Comparison of ENCODE assay signal across 16 cellular contexts in the genomic region with DNA sequence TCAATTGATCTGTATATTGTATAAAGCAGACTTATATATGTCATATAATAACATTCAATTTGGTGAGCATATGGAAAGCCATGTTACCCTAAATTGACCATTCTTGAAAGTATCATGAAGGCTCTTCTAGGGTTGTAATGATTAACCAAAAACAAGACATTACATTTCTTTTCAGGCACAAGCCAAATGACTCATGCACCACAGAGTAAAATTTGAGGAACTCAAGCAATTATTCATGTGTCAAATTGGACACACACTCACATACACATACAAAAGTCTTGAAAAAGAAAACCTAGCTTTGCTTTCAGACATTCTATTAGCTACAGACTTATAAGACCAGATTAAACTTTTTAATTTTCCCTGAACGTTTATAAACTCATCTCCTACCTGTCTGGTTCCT.
A peak's percentile ranks its signal among the peaks of the same experiment; 100 is the strongest.
DNase-seq lines count a peak whose midpoint lies in the region; ATAC-seq, FAIRE-seq and TF ChIP-seq lines count a peak whose summit lies in the region.
"Had no signal": no experiment of that assay in that cellular context is flagged by ENCODE, and none has a peak within 500 bp of the region (broad histone marks: within the 10 kb centered on the region; RNA-seq: fewer than 3 reads in every experiment).

No MANE protein-coding gene starts in this region.

- TF ChIP-seq CTCF in RWPE2 (IDR thresholded peaks at IDR 0.05; ENCODE audit: poor library complexity, severe bottlenecking) (no peak), keratinocyte (optimal IDR thresholded peaks at IDR 0.05 in 1 of 3, IDR thresholded peaks at IDR 0.05 in 1 of 3, conservative IDR thresholded peaks at IDR 0.05 in 1 of 3; ENCODE audit: extremely low read depth in 1 of 3, insufficient read depth in 2 of 3, low read length in 3 of 3) (no peak), GM13977 (IDR thresholded peaks at IDR 0.05; ENCODE audit: extremely low read depth, insufficient read depth, missing control alignments) (no peak)

- H3K36me3 ChIP-seq in RWPE2 (ENCODE audit: low read depth): no peaks in the 10 kb centered on the region
- H3K36me3 ChIP-seq in keratinocyte (ENCODE audit: control insufficient read depth in 2 of 2, extremely low read depth in 1 of 2, insufficient read depth in 2 of 2, low read length in 2 of 2): no peaks in the 10 kb centered on the region

- CTCF ChIA-PET in activated CD4-positive, alpha-beta T cell treated with anti-CD3 and anti-CD28 coated beads, Interleukin-2, amount 10 ng/mL, durations not matched to agents 7 days and 5 days (lab: Charles Lee): no interaction called here

- H3K27ac Mint-ChIP-seq in activated CD4-positive, alpha-beta T cell treated with anti-CD3 and anti-CD28 coated beads, Interleukin-2, amount 10 ng/mL, durations not matched to agents 7 days and 5 days: no peak overlapping the region
- H3K27ac Mint-ChIP-seq: activated CD4-positive, alpha-beta T cell treated with anti-CD3 and anti-CD28 coated beads, Interleukin-2, amount 10 ng/mL, durations not matched to agents 24 days and 14 days had no signal

- POLR2A ChIA-PET in activated CD4-positive, alpha-beta T cell treated with anti-CD3 and anti-CD28 coated beads, Interleukin-2, amount 10 ng/mL, durations not matched to agents 7 days and 5 days (lab: Charles Lee): no interaction called here

- H3K9me3 Mint-ChIP-seq in activated CD4-positive, alpha-beta T cell treated with anti-CD3 and anti-CD28 coated beads, Interleukin-2, amount 10 ng/mL, durations not matched to agents 7 days and 5 days: peaks cover 2% of the 10 kb centered on the region
- H3K9me3 Mint-ChIP-seq: activated CD4-positive, alpha-beta T cell treated with anti-CD3 and anti-CD28 coated beads, Interleukin-2, amount 10 ng/mL, durations not matched to agents 24 days and 14 days had no signal

- no peaks in the 10 kb centered on the region for H3K36me3 Mint-ChIP-seq in activated CD4-positive, alpha-beta T cell treated with anti-CD3 and anti-CD28 coated beads, Interleukin-2, amount 10 ng/mL, durations not matched to agents 7 days and 5 days (ENCODE audit: low read depth)

- no peak overlapping the region for H3K4me3 ChIP-seq in RWPE2 (ENCODE audit: severe bottlenecking)
- no peak overlapping the region for H3K4me3 ChIP-seq in keratinocyte (ENCODE audit: control insufficient read depth in 2 of 3, extremely low read depth in 1 of 3, insufficient read depth in 2 of 3, low read depth in 1 of 3, low read length in 3 of 3)
- H3K4me3 ChIP-seq: BLaER1 treated with 17β-estradiol and CSF1 and Interleukin-3, amounts not matched to agents 10 nM and 100 nM had no signal

- DNase-seq in RWPE2 (ENCODE audit: low spot score) (no peak), keratinocyte (ENCODE audit: low read depth, low spot score) (no peak), medulla oblongata (ENCODE audit: extremely low spot score) (no peak), SIG-M5 treated with dmso at 0.1 percent for 504 hours (lab: John Stamatoyannopoulos, UW; ENCODE audit: unreplicated experiment) (no peak), GM13977 (ENCODE audit: low spot score) (no peak)
- no peak for DNase-seq in activated CD4-positive, alpha-beta T cell treated with anti-CD3 and anti-CD28 coated beads, Interleukin-2, amount 10 ng/mL, durations not matched to agents 7 days and 5 days
- DNase-seq: activated CD4-positive, alpha-beta T cell treated with anti-CD3 and anti-CD28 coated beads, Interleukin-2, amount 10 ng/mL, durations not matched to agents 24 days and 14 days; activated effector memory CD4-positive, alpha-beta T cell treated with Interleukin-2 at 50 U/mL for 16 hours; NCI-H82; stimulated activated CD4-positive, alpha-beta T cell treated with anti-CD3 and anti-CD28 coated beads, Interleukin-12 subunit alpha, Interleukin-12 subunit beta, amount 100 ng/mL, for 4 hours; T-helper 1 cell had no signal

- no peak overlapping the region for H2AFZ ChIP-seq in keratinocyte (ENCODE audit: control insufficient read depth, low read length)

- H3K4me1 ChIP-seq in RWPE2 (ENCODE audit: insufficient read depth, poor library complexity, severe bottlenecking) (peaks cover 16% of the 10 kb centered on the region), keratinocyte (ENCODE audit: control insufficient read depth, extremely low read depth, insufficient read depth, low read length) (no peaks in the 10 kb centered on the region)

- H3K79me2 ChIP-seq in keratinocyte (ENCODE audit: control insufficient read depth, insufficient read depth, low read length): no peaks in the 10 kb centered on the region

- ATAC-seq in GM18867 (IDR thresholded peaks at IDR 0.05; ENCODE audit: unreplicated experiment) (peak; percentile 56), HG03175 (IDR thresholded peaks at IDR 0.05; ENCODE audit: unreplicated experiment) (peak; percentile 65), RWPE2 (ENCODE audit: low read depth) (peak; percentile 61; the same call in 2 of the 3 replicates)
- ATAC-seq: left lobe of liver had no signal

- H4K20me1 ChIP-seq in keratinocyte (ENCODE audit: control insufficient read depth, extremely low read depth, insufficient read depth, low read length): no peaks in the 10 kb centered on the region

- no peaks in the 10 kb centered on the region for H3K9me3 ChIP-seq in RWPE2 (ENCODE audit: severe bottlenecking)
- no peaks in the 10 kb centered on the region for H3K9me3 ChIP-seq in keratinocyte (ENCODE audit: control insufficient read depth, low read depth, low read length)

- no peak overlapping the region for H3K9ac ChIP-seq in keratinocyte (ENCODE audit: control insufficient read depth, extremely low read depth, insufficient read depth, low read length)
- H3K9ac ChIP-seq: BLaER1 treated with 17β-estradiol and CSF1 and Interleukin-3, amounts not matched to agents 10 nM and 100 nM had no signal

- dilution Hi-C loops in keratinocyte (cut with MboI; ENCODE audit: extremely low pct_ligation_motif_present, low sequenced_read_pairs): no loop called here

- H3K9me1 ChIP-seq in keratinocyte (ENCODE audit: control insufficient read depth, extremely low read depth, insufficient read depth, low read length): no peaks in the 10 kb centered on the region

- in situ Hi-C loops in GM13977 (cut with MboI; ENCODE audit: low pct_unique_long_range_greater_than_20kb, low sequenced_read_pairs, unreplicated experiment): no loop called here

- H3K27me3 Mint-ChIP-seq in activated CD4-positive, alpha-beta T cell treated with anti-CD3 and anti-CD28 coated beads, Interleukin-2, amount 10 ng/mL, durations not matched to agents 7 days and 5 days: no peaks in the 10 kb centered on the region
- H3K27me3 Mint-ChIP-seq: activated CD4-positive, alpha-beta T cell treated with anti-CD3 and anti-CD28 coated beads, Interleukin-2, amount 10 ng/mL, durations not matched to agents 24 days and 14 days had no signal

- no peak overlapping the region for H3K4me2 ChIP-seq in keratinocyte (ENCODE audit: control insufficient read depth, extremely low read depth, insufficient read depth, low read depth, low read length)

- FAIRE-seq in keratinocyte (lab: Jason Lieb, UNC): peak; percentile 44

- no peak overlapping the region for H3K27ac ChIP-seq in RWPE2 (ENCODE audit: poor library complexity, severe bottlenecking)
- no peak overlapping the region for H3K27ac ChIP-seq in keratinocyte (ENCODE audit: control insufficient read depth, insufficient read depth, low read length)
- H3K27ac ChIP-seq: BLaER1 treated with 17β-estradiol and CSF1 and Interleukin-3, amounts not matched to agents 10 nM and 100 nM had no signal

- H3K4me1 Mint-ChIP-seq in activated CD4-positive, alpha-beta T cell treated with anti-CD3 and anti-CD28 coated beads, Interleukin-2, amount 10 ng/mL, durations not matched to agents 7 days and 5 days: no peaks in the 10 kb centered on the region
- H3K4me1 Mint-ChIP-seq: activated CD4-positive, alpha-beta T cell treated with anti-CD3 and anti-CD28 coated beads, Interleukin-2, amount 10 ng/mL, durations not matched to agents 24 days and 14 days; neural crest cell had no signal

- H3K27me3 ChIP-seq in RWPE2 (ENCODE audit: insufficient read depth, poor library complexity, severe bottlenecking): no peaks in the 10 kb centered on the region
- H3K27me3 ChIP-seq in keratinocyte (ENCODE audit: control insufficient read depth, extremely low read depth, insufficient read depth, low read length): no peaks in the 10 kb centered on the region
- H3K27me3 ChIP-seq: BLaER1 treated with 17β-estradiol and CSF1 and Interleukin-3, amounts not matched to agents 10 nM and 100 nM had no signal

- no peak overlapping the region for H3K4me3 Mint-ChIP-seq in activated CD4-positive, alpha-beta T cell treated with anti-CD3 and anti-CD28 coated beads, Interleukin-2, amount 10 ng/mL, durations not matched to agents 7 days and 5 days
- H3K4me3 Mint-ChIP-seq: activated CD4-positive, alpha-beta T cell treated with anti-CD3 and anti-CD28 coated beads, Interleukin-2, amount 10 ng/mL, durations not matched to agents 24 days and 14 days; neural crest cell had no signal
